Comparison of ENCODE assay signal across 14 cellular contexts in genomic region chr2:12990523-12990922, GRCh38.
DNase-seq lines count a peak whose midpoint lies in the region; ATAC-seq and TF ChIP-seq lines count a peak whose summit lies in the region.
"Had no signal": no experiment of that assay in that cellular context is flagged by ENCODE, and none has a peak within 500 bp of the region (broad histone marks: within the 10 kb centered on the region; RNA-seq: fewer than 3 reads in every experiment).

No MANE protein-coding gene starts in this region.

- no peak overlapping the region for H2BK20ac ChIP-seq in IMR-90 (ENCODE audit: low read depth, low read length)

- no CpG with 5 or more reads among the region's 1 CpG for WGBS in IMR-90 (ENCODE audit: extremely low coverage in 2 of 2, insufficient read length in 1 of 2), 2 experiments
- 10 to 18% methylated on average over 1 of the region's 1 CpG for WGBS in body of pancreas, 2 donors

- peaks cover 0 to 5% (median 0%) of the 10 kb centered on the region in 3 donors for H3K27me3 Mint-ChIP-seq in CD14-positive monocyte (ENCODE audit: low read depth in 3 of 3)

- no peak overlapping the region for H3K4ac ChIP-seq in IMR-90 (ENCODE audit: low read depth, low read length)

- no peaks in the 10 kb centered on the region for H3K79me2 ChIP-seq in neural cell (replicated peaks; ENCODE audit: insufficient read depth, low read length)

- dilution Hi-C loops in IMR-90 (cut with HindIII; ENCODE audit: low sequenced_read_pairs, unreplicated experiment): no loop called here

- TF ChIP-seq RAD21 in IMR-90 (IDR thresholded peaks at IDR 0.05; ENCODE audit: low read length) (no peak), neural cell (conservative IDR thresholded peaks at IDR 0.05) (no peak)

- H3K56ac ChIP-seq in IMR-90 (ENCODE audit: extremely low read depth, insufficient read depth, low read length): no peak overlapping the region

- no peak overlapping the region for H3K14ac ChIP-seq in IMR-90 (replicated peaks; ENCODE audit: low read depth, low read length)

- no peak for ATAC-seq in IMR-90 (ENCODE audit: low read depth)
- ATAC-seq in body of pancreas: no peak
- ATAC-seq in GM21717 (IDR thresholded peaks at IDR 0.05; ENCODE audit: unreplicated experiment): no peak
- ATAC-seq: gastrocnemius medialis, left lobe of liver had no signal

- no peak overlapping the region for H4K8ac ChIP-seq in IMR-90 (ENCODE audit: low read depth in 2 of 2, low read length in 2 of 2)

- H3K27ac ChIP-seq in IMR-90 (ENCODE audit: insufficient read depth, low read length) (no peak overlapping the region), body of pancreas (no peak overlapping the region), neural cell (ENCODE audit: low read length) (no peak overlapping the region)
- H3K27ac ChIP-seq: gastrocnemius medialis, ovary had no signal

- no TSS peak for BruUV-seq in IMR-90 (replicated peaks; lab: Mats Ljungman, UMichigan)

- H3K27ac Mint-ChIP-seq in CD14-positive monocyte: no peak overlapping the region

- no peak overlapping the region for H4K5ac ChIP-seq in IMR-90 (ENCODE audit: low read depth, low read length)

- H2BK5ac ChIP-seq in IMR-90 (ENCODE audit: low read depth, low read length, poor library complexity, severe bottlenecking): no peak overlapping the region

- H3K4me3 ChIP-seq in IMR-90 (ENCODE audit: insufficient read depth, low read depth, low read length) (no peak overlapping the region), body of pancreas (no peak overlapping the region), neural cell (ENCODE audit: low read length) (no peak overlapping the region)
- H3K4me3 ChIP-seq: gastrocnemius medialis, ovary had no signal

- no peaks in the 10 kb centered on the region for H4K20me1 ChIP-seq in IMR-90 (ENCODE audit: insufficient read depth, low read length)
- H4K20me1 ChIP-seq in neural cell (ENCODE audit: insufficient read depth): no peaks in the 10 kb centered on the region

- no peak overlapping the region for H2AK9ac ChIP-seq in IMR-90 (replicated peaks; ENCODE audit: low read depth, low read length, poor library complexity)

- H3K9me3 ChIP-seq in IMR-90 (ENCODE audit: control insufficient read depth, insufficient read depth, low read length) (no peaks in the 10 kb centered on the region), body of pancreas (no peaks in the 10 kb centered on the region), neural cell (ENCODE audit: low read length) (no peaks in the 10 kb centered on the region)
- H3K9me3 ChIP-seq: gastrocnemius medialis, ovary had no signal

- H3K9me1 ChIP-seq in IMR-90 (ENCODE audit: insufficient read depth, low read length): no peaks in the 10 kb centered on the region

- no peak overlapping the region for H3K18ac ChIP-seq in IMR-90 (ENCODE audit: low read depth, low read length)

- DNase-seq in CD14-positive monocyte (ENCODE audit: low spot score): no peak
- no peak for DNase-seq in IMR-90
- no peak for DNase-seq in body of pancreas
- DNase-seq in NCI-H1048 (lab: John Stamatoyannopoulos, UW): no peak
- DNase-seq in C1 segment of cervical spinal cord (lab: John Stamatoyannopoulos, UW): no peak
- DNase-seq: activated CD4-positive, alpha-beta T cell treated with anti-CD3 and anti-CD28 coated beads, Interleukin-2, amount 50 U/mL, for 1 hour; activated gamma-delta T cell; cerebellar nuclear complex; gastrocnemius medialis; ovary; stimulated activated naive CD4-positive, alpha-beta T cell treated with Interleukin-2 at 50 U/mL for 16 hours had no signal

- no peak overlapping the region for H2BK15ac ChIP-seq in IMR-90 (ENCODE audit: low read depth, low read length)

- H2AFZ ChIP-seq in IMR-90 (replicated peaks; ENCODE audit: low read length, poor library complexity) (no peak overlapping the region), neural cell (ENCODE audit: low read depth, low read length) (no peak overlapping the region)

- TF ChIP-seq POLR2A in IMR-90 (IDR thresholded peaks at IDR 0.05; ENCODE audit: low read depth, low read length) (no peak), body of pancreas (IDR thresholded peaks at IDR 0.05) (no peak)

- no peaks in the 10 kb centered on the region for H3F3A ChIP-seq in neural cell (ENCODE audit: insufficient read depth, low read length, poor library complexity, severe bottlenecking)

- no peak overlapping the region for H2AK5ac ChIP-seq in IMR-90 (ENCODE audit: low read depth, low read length)

- H3K4me2 ChIP-seq in IMR-90 (ENCODE audit: low read depth, low read length) (no peak overlapping the region), neural cell (ENCODE audit: low read length) (no peak overlapping the region)

- H3K79me1 ChIP-seq in IMR-90 (ENCODE audit: low read depth in 1 of 2, low read length in 2 of 2): no peaks in the 10 kb centered on the region

- TF ChIP-seq CTCF in CD14-positive monocyte (IDR thresholded peaks at IDR 0.05) (peak; percentile 41), IMR-90 (conservative IDR thresholded peaks at IDR 0.05; ENCODE audit: low read depth, low read length) (peak; percentile 31), body of pancreas (IDR thresholded peaks at IDR 0.05) (peak in 6 of 7 experiments; percentile 9 to 43 (median 28)), neural cell (IDR thresholded peaks at IDR 0.05; ENCODE audit: poor library complexity, severe bottlenecking) (peak; percentile 7)

- peaks cover 23% of the 10 kb centered on the region for H3K4me1 Mint-ChIP-seq in CD14-positive monocyte

- H3K23ac ChIP-seq in IMR-90 (ENCODE audit: low read depth, low read length): no peak overlapping the region

- POLR2A ChIA-PET in IMR-90 (lab: Charles Lee; ENCODE audit: unreplicated experiment): interaction anchor here (0.5 kb wide), 1 partner anchor 9 kb away, joined by 5 read pairs; no protein-coding TSS in a partner anchor

- H3K36me3 Mint-ChIP-seq in CD14-positive monocyte: no peaks in the 10 kb centered on the region

- no peak overlapping the region for H3K4me3 Mint-ChIP-seq in CD14-positive monocyte

- CTCF ChIA-PET in IMR-90 (lab: Yijun Ruan, JAX): interaction anchor here (0.7 to 1.6 kb wide), 2 partner anchors 17 to 435 kb away, joined by 6 read pairs; no protein-coding TSS in a partner anchor

- in situ Hi-C loops in IMR-90 (cut with MboI; ENCODE audit: low sequenced_read_pairs): no loop called here

- H3K36me3 ChIP-seq in IMR-90 (ENCODE audit: control insufficient read depth, insufficient read depth, low read length) (no peaks in the 10 kb centered on the region), body of pancreas (replicated peaks in 1 of 2; ENCODE audit: insufficient read depth in 1 of 2, low read depth in 2 of 2) (no peaks in the 10 kb centered on the region), neural cell (ENCODE audit: insufficient read depth, low read length) (no peaks in the 10 kb centered on the region)
- H3K36me3 ChIP-seq: gastrocnemius medialis, ovary had no signal

- H3K27me3 ChIP-seq in IMR-90 (ENCODE audit: control insufficient read depth, insufficient read depth, low read length): no peaks in the 10 kb centered on the region
- H3K27me3 ChIP-seq in body of pancreas: no peaks in the 10 kb centered on the region
- H3K27me3 ChIP-seq in neural cell (ENCODE audit: insufficient read depth, low read depth, low read length): no peaks in the 10 kb centered on the region
- H3K27me3 ChIP-seq: gastrocnemius medialis, ovary had no signal

- H2BK120ac ChIP-seq in IMR-90 (ENCODE audit: low read depth, low read length): no peak overlapping the region

- H3K9me3 Mint-ChIP-seq in CD14-positive monocyte: no peaks in the 10 kb centered on the region

- H4K91ac ChIP-seq in IMR-90 (ENCODE audit: insufficient read depth, low read depth, low read length): no peak overlapping the region

- no peaks in the 10 kb centered on the region for H3K9me2 ChIP-seq in neural cell (ENCODE audit: insufficient read depth, low read length)

- H3K9ac ChIP-seq in IMR-90 (ENCODE audit: low read depth, low read length) (no peak overlapping the region), neural cell (ENCODE audit: low read length) (no peak overlapping the region)

- H3K4me1 ChIP-seq in IMR-90 (ENCODE audit: control insufficient read depth, insufficient read depth, low read length) (no peaks in the 10 kb centered on the region), body of pancreas (no peaks in the 10 kb centered on the region)
- H3K4me1 ChIP-seq: gastrocnemius medialis had no signal

- TF ChIP-seq EP300 in neural cell (conservative IDR thresholded peaks at IDR 0.05; ENCODE audit: poor library complexity, severe bottlenecking): no peak

- intact Hi-C loops in CD14-positive monocyte (cut with micrococcal nuclease): no loop called here
- intact Hi-C loops in IMR-90 (cut with micrococcal nuclease): no loop called here
- intact Hi-C loops in body of pancreas (cut with DNase I): no loop called here

TF ChIP-seq in IMR-90, 13 proteins besides CTCF, POLR2A, EP300 and RAD21 (continues in another document):
- TF ChIP-seq ELK1 (IDR thresholded peaks at IDR 0.05; ENCODE audit: borderline replicate concordance, low read depth, low read length) (no peak), FOS (IDR thresholded peaks at IDR 0.05; ENCODE audit: low read depth, low read length) (no peak), NFE2L2 (IDR thresholded peaks at IDR 0.05; ENCODE audit: low read depth, low read length) (no peak), BHLHE40 (IDR thresholded peaks at IDR 0.05; ENCODE audit: low read depth, low read length) (no peak)

TF ChIP-seq in neural cell, 6 proteins besides CTCF, POLR2A, EP300 and RAD21 (continues in another document):
- no peak for TF ChIP-seq EZH2 (IDR thresholded peaks at IDR 0.05; ENCODE audit: borderline replicate concordance, insufficient read depth, low read length, poor library complexity, severe bottlenecking)
- no peak for TF ChIP-seq POLR2AphosphoS5 (IDR thresholded peaks at IDR 0.05)
- TF ChIP-seq TAF1 (IDR thresholded peaks at IDR 0.05; ENCODE audit: low read depth): no peak
- TF ChIP-seq SMC3 (conservative IDR thresholded peaks at IDR 0.05; ENCODE audit: poor library complexity): no peak
